ENCODE assay signal across 9 cellular contexts in genomic region chr1:27600500-27601175, GRCh38. TPM values are rescaled to one million over a fixed set of nuclear protein-coding genes. Genes with fewer than 3 reads are reported as not detected.
DNase-seq lines count a peak whose midpoint lies in the region; ATAC-seq and TF ChIP-seq lines count a peak whose summit lies in the region.
"Had no signal": no experiment of that assay in that cellular context is flagged by ENCODE, and none has a peak within 500 bp of the region (broad histone marks: within the 10 kb centered on the region; RNA-seq: fewer than 3 reads in every experiment).

No MANE protein-coding gene starts in this region.

- H3K36me3 ChIP-seq in PC-3 (ENCODE audit: low read depth, low read length) = no peaks in the 10 kb centered on the region
- no peaks in the 10 kb centered on the region for H3K36me3 ChIP-seq in smooth muscle cell (ENCODE audit: low read depth)

- no peaks in the 10 kb centered on the region for H3K27me3 ChIP-seq in PC-3 (ENCODE audit: low read length)
- H3K27me3 ChIP-seq in smooth muscle cell (ENCODE audit: low read depth) = no peaks in the 10 kb centered on the region

- H3K9me3 ChIP-seq in PC-3 (ENCODE audit: low read length) (no peaks in the 10 kb centered on the region), smooth muscle cell (replicated peaks; ENCODE audit: low read depth) (no peaks in the 10 kb centered on the region)

- H3K9ac ChIP-seq in PC-3 (ENCODE audit: low read length) (no peak overlapping the region), smooth muscle cell (ENCODE audit: low read depth) (no peak overlapping the region)

- H4K20me1 ChIP-seq in PC-3 (ENCODE audit: low read length) = peaks cover 61% of the 10 kb centered on the region
- peaks cover 72% of the 10 kb centered on the region for H4K20me1 ChIP-seq in smooth muscle cell (ENCODE audit: low read depth)

- H3K27ac ChIP-seq in PC-3 (ENCODE audit: low read length) = no peak overlapping the region
- H3K27ac ChIP-seq in smooth muscle cell (ENCODE audit: low read depth) = peak overlapping the region; percentile 88

- no peaks in the 10 kb centered on the region for H3F3A ChIP-seq in PC-3 (ENCODE audit: low read length, unreplicated experiment)
- H3F3A ChIP-seq in smooth muscle cell (ENCODE audit: low read depth) = peaks cover 56% of the 10 kb centered on the region

- H2AFZ ChIP-seq in PC-3 (ENCODE audit: low read length) (no peak overlapping the region), smooth muscle cell (ENCODE audit: low read depth) (no peak overlapping the region)

- no peak for TF ChIP-seq CTCF in PC-3 (conservative IDR thresholded peaks at IDR 0.05; ENCODE audit: low read depth, low read length)
- no peak for TF ChIP-seq CTCF in epithelial cell of esophagus (IDR thresholded peaks at IDR 0.05; ENCODE audit: insufficient read depth, low read depth, low read length, missing control alignments)
- no peak for TF ChIP-seq CTCF in smooth muscle cell (IDR thresholded peaks at IDR 0.05; ENCODE audit: borderline replicate concordance, insufficient read depth, poor library complexity, severe bottlenecking)

- H3K79me2 ChIP-seq in PC-3 (ENCODE audit: low read length) (peaks cover 80% of the 10 kb centered on the region), smooth muscle cell (ENCODE audit: low read depth) (peaks cover 75% of the 10 kb centered on the region)

- peaks cover 38% of the 10 kb centered on the region for H3K4me1 ChIP-seq in PC-3 (ENCODE audit: insufficient read depth, low read length)
- peaks cover 80% of the 10 kb centered on the region for H3K4me1 ChIP-seq in smooth muscle cell (ENCODE audit: low read depth)

- WGBS in smooth muscle cell (ENCODE audit: low lambda C conversion rate) = 82% methylated on average over 3 of the region's 3 CpGs

- peak; percentile 42 for DNase-seq in NCI-H2107 treated with DMSO at 0.1 percent for 48 hours (lab: John Stamatoyannopoulos, UW; ENCODE audit: unreplicated experiment)
- DNase-seq in NCI-H2107 (lab: John Stamatoyannopoulos, UW) = no peak
- DNase-seq in PC-3 = no peak
- no peak for DNase-seq in epithelial cell of esophagus (ENCODE audit: low read depth)
- DNase-seq in smooth muscle cell (lab: John Stamatoyannopoulos, UW; ENCODE audit: unreplicated experiment) = no peak
- DNase-seq: stimulated activated CD8-positive, alpha-beta memory T cell treated with anti-CD3 and anti-CD28 coated beads, Interleukin-4, amount 100 ng/mL, for 48 hours had no signal

- H3K4me2 ChIP-seq in PC-3 (ENCODE audit: low read length) (peak overlapping the region; percentile 95), smooth muscle cell (peak overlapping the region; percentile 93)

- no peaks in the 10 kb centered on the region for H3K9me2 ChIP-seq in PC-3 (replicated peaks; ENCODE audit: low read length)

- CTCF ChIA-PET in PC-3 (lab: Charles Lee) = interaction anchor here (0.6 to 1.9 kb wide), 4 partner anchors 36 to 68 kb away, joined by 3 to 11 read pairs (median 8); no protein-coding TSS in a partner anchor

- BruUV-seq in PC-3 (replicated peaks; lab: Mats Ljungman, UMichigan) = no TSS peak

- H3K4me3 ChIP-seq in PC-3 (ENCODE audit: low read length) = peak overlapping the region; percentile 88; the same call in 1 of the 2 replicates
- H3K4me3 ChIP-seq in epithelial cell of esophagus (ENCODE audit: low read length) = peak overlapping the region; percentile 99
- peak overlapping the region; percentile 84 for H3K4me3 ChIP-seq in smooth muscle cell

- POLR2A ChIA-PET in PC-3 (lab: Charles Lee; ENCODE audit: unreplicated experiment) = interaction anchor here (0.5 to 0.7 kb wide), 5 partner anchors 24 to 186 kb away, joined by 3 to 13 read pairs (median 5); no protein-coding TSS in a partner anchor

- no peak for ATAC-seq in PC-3
- no peak for ATAC-seq in GM21515 (IDR thresholded peaks at IDR 0.05; ENCODE audit: unreplicated experiment)
- no peak for ATAC-seq in HG03378 (IDR thresholded peaks at IDR 0.05; ENCODE audit: unreplicated experiment)
- no peak for ATAC-seq in activated CD4-positive, CD25-positive, alpha-beta regulatory T cell treated with anti-CD3 and anti-CD28 coated beads, Interleukin-2, amount 50 U/mL, for 24 hours

- intact Hi-C loops in PC-3 (cut with micrococcal nuclease) = loop anchor here (10.0 kb wide), 1 partner anchor 296 kb away; no protein-coding TSS in a partner anchor

RNA-seq across cellular contexts. Expression of gene AHDC1, which starts 3.3 kb away (rescaled TPM):
- total RNA-seq in PC-3 (2014; rRNA removed) = 15.2 and 20.4 TPM in 2 replicates
- total RNA-seq in smooth muscle cell = 8.4 and 12.2 TPM in 2 replicates
- polyA plus RNA-seq in smooth muscle cell = 12.2 and 15.6 TPM in 2 replicates

RNA-seq across cellular contexts. Expression of gene FGR, which starts 34.3 kb away (rescaled TPM):
- total RNA-seq in PC-3 (2014; rRNA removed) = not detected in 2 replicates
- 1.3 TPM in 1 of 2 replicates, not detected in the other for total RNA-seq in smooth muscle cell
- 0.10 and 0.65 TPM in 2 replicates for polyA plus RNA-seq in smooth muscle cell
